Comparison of ENCODE assay signal across 11 cellular contexts in the genomic region with DNA sequence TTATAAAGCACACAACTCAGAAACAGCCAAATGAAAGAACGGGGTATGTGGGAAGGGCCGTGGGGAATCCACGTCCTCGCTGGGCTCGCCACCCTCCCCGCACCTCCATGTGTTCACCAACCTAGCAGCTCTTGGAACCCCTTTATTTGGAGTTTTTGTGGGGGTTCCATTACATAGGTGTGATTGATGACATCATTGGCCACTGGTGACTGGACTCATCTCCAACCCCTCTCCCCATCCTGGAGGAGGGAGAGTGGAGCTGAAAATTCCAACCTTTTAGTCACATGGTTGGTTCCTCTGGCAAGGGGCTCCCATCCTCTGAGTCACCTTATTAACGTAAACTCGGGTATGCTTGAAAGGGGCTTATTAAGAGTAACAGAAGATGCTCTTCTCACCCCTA.
"Had no signal": no experiment of that assay in that cellular context is flagged by ENCODE, and none has a peak within 500 bp of the region (broad histone marks: within the 10 kb centered on the region; RNA-seq: fewer than 3 reads in every experiment).

No MANE protein-coding gene starts in this region.

- DNase-seq: GM23248, GOT3, H7, H9, HCEC 1CT, HFFc6 had no signal

- FAIRE-seq: H1, H54 had no signal

- H3K4me1 ChIP-seq: HAP-1 had no signal

- H3K4me3 ChIP-seq: GM23248, GM23338, HAP-1 had no signal

- H2AFZ ChIP-seq: GM23248, GM23338 had no signal

- ATAC-seq: GM23338, HCT116 had no signal

- H3K36me3 ChIP-seq: HAP-1 had no signal

- H3K9ac ChIP-seq: GM23248 had no signal

- H3K9me3 ChIP-seq: HAP-1 had no signal

- H3K4me2 ChIP-seq: GM23338 had no signal

- H3K27ac ChIP-seq: GM23248 had no signal
